Comparison of ENCODE assay signal across 13 cellular contexts in the genomic region with DNA sequence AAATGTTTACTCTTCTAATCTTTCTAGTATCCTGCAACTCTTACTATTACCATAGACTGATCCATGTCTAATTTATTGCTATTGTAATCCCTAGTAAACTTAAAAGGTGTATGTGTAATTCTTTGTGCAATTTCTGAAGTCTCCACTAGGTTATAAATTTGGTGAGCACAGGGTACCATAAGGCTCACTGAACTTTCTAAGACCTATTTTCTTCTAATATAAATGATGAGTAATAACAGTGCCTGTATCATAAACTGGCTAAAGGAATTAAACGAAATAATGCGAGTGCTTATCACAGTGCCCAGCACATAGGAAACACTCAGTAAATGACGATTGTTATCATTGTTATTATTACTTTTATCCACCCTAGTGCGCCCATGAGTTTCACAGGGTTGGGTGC.
A peak's percentile ranks its signal among the peaks of the same experiment; 100 is the strongest.
DNase-seq lines count a peak whose midpoint lies in the region; ATAC-seq and TF ChIP-seq lines count a peak whose summit lies in the region.
"Had no signal": no experiment of that assay in that cellular context is flagged by ENCODE, and none has a peak within 500 bp of the region (broad histone marks: within the 10 kb centered on the region; RNA-seq: fewer than 3 reads in every experiment).

No MANE protein-coding gene starts in this region.

- peaks cover 97% of the 10 kb centered on the region for H3K4me1 Mint-ChIP-seq in CD4-positive, alpha-beta T cell (ENCODE audit: low read depth)
- H3K4me1 Mint-ChIP-seq in GM23338, result peaks cover 13% of the 10 kb centered on the region
- H3K4me1 Mint-ChIP-seq in activated CD4-positive, alpha-beta T cell treated with anti-CD3 and anti-CD28 coated beads, Interleukin-2, amount 10 ng/mL, durations not matched to agents 24 days and 14 days, result peaks cover 7% of the 10 kb centered on the region
- H3K4me1 Mint-ChIP-seq in CD8-positive, alpha-beta memory T cell, result peaks cover 61 to 96% (median 93%) of the 10 kb centered on the region in 3 donors

- WGBS in heart left ventricle, 4 donors, result 87 to 97% (median 94%) methylated on average over 4 of the region's 4 CpGs

- TF ChIP-seq CTCF in CD4-positive, alpha-beta T cell (IDR thresholded peaks at IDR 0.05), result no peak
- TF ChIP-seq CTCF in GM23338 (conservative IDR thresholded peaks at IDR 0.05; ENCODE audit: low read depth in 2 of 2) (peak in 1 of 2 experiments; percentile 47; a peak in 2 of 4 replicates), OCI-LY3 (IDR thresholded peaks at IDR 0.05; ENCODE audit: low read depth, low read length) (peak; percentile 29; the same call in 1 of the 2 replicates), heart left ventricle (IDR thresholded peaks at IDR 0.05) (peak in 4 of 12 donors; percentile 12 to 43 (median 24))

- no peak overlapping the region for H3K9ac ChIP-seq in OCI-LY3 (ENCODE audit: low read length)

- H3K4me3 Mint-ChIP-seq in CD4-positive, alpha-beta T cell, result no peak overlapping the region
- H3K4me3 Mint-ChIP-seq in GM23338, result no peak overlapping the region
- no peak overlapping the region for H3K4me3 Mint-ChIP-seq in activated CD4-positive, alpha-beta T cell treated with anti-CD3 and anti-CD28 coated beads, Interleukin-2, amount 10 ng/mL, durations not matched to agents 24 days and 14 days
- H3K4me3 Mint-ChIP-seq in CD8-positive, alpha-beta memory T cell, result no peak overlapping the region
- H3K4me3 Mint-ChIP-seq: activated T-helper 17 cell treated with anti-CD3 and anti-CD28 coated beads, Interleukin-2, amount 50 U/mL, for 72 hours; T-cell had no signal

- H3K27ac Mint-ChIP-seq in CD4-positive, alpha-beta T cell, result no peak overlapping the region
- H3K27ac Mint-ChIP-seq in GM23338, result no peak overlapping the region
- no peak overlapping the region for H3K27ac Mint-ChIP-seq in activated CD4-positive, alpha-beta T cell treated with anti-CD3 and anti-CD28 coated beads, Interleukin-2, amount 10 ng/mL, durations not matched to agents 24 days and 14 days
- no peak overlapping the region for H3K27ac Mint-ChIP-seq in CD8-positive, alpha-beta memory T cell
- H3K27ac Mint-ChIP-seq: activated T-helper 17 cell treated with anti-CD3 and anti-CD28 coated beads, Interleukin-2, amount 50 U/mL, for 72 hours; T-cell had no signal

- no peaks in the 10 kb centered on the region for H3K9me2 ChIP-seq in GM23338 (ENCODE audit: insufficient read depth)

- H4K20me1 ChIP-seq in GM23338 (replicated peaks; ENCODE audit: insufficient read depth) (no peaks in the 10 kb centered on the region), OCI-LY3 (ENCODE audit: insufficient read depth, low read length) (0 out of 2 replicates have a peak, but pooled peaks cover 3% of the 10 kb centered on the region)

- ATAC-seq in CD4-positive, alpha-beta T cell (ENCODE audit: poor library complexity), result peak; percentile 52
- ATAC-seq in GM23338, result no peak; the same call in 2 of the 3 replicates
- no peak for ATAC-seq in heart left ventricle
- ATAC-seq: activated T-helper 17 cell treated with anti-CD3 and anti-CD28 coated beads, Interleukin-2, amount 50 U/mL, for 72 hours; left cardiac atrium; T-cell had no signal

- H3K4me3 ChIP-seq in GM23338 (no peak overlapping the region), OCI-LY3 (ENCODE audit: low read length) (no peak overlapping the region), heart left ventricle (no peak overlapping the region)
- H3K4me3 ChIP-seq in CD8-positive, alpha-beta memory T cell (ENCODE audit: low read length), result no peak overlapping the region

- H3K27me3 Mint-ChIP-seq in CD4-positive, alpha-beta T cell, result no peaks in the 10 kb centered on the region
- H3K27me3 Mint-ChIP-seq in GM23338 (ENCODE audit: insufficient read depth, low read depth, poor library complexity), result peaks cover 8% of the 10 kb centered on the region
- H3K27me3 Mint-ChIP-seq in activated CD4-positive, alpha-beta T cell treated with anti-CD3 and anti-CD28 coated beads, Interleukin-2, amount 10 ng/mL, durations not matched to agents 24 days and 14 days, result no peaks in the 10 kb centered on the region
- H3K27me3 Mint-ChIP-seq in CD8-positive, alpha-beta memory T cell, result no peaks in the 10 kb centered on the region
- H3K27me3 Mint-ChIP-seq: activated T-helper 17 cell treated with anti-CD3 and anti-CD28 coated beads, Interleukin-2, amount 50 U/mL, for 72 hours; T-cell had no signal

- no peak for TF ChIP-seq POLR2A in heart left ventricle (IDR thresholded peaks at IDR 0.05)

- H3K36me3 Mint-ChIP-seq in CD4-positive, alpha-beta T cell (ENCODE audit: low read depth), result peaks cover 18% of the 10 kb centered on the region
- no peaks in the 10 kb centered on the region for H3K36me3 Mint-ChIP-seq in GM23338 (ENCODE audit: low read depth)
- peaks cover 4% of the 10 kb centered on the region for H3K36me3 Mint-ChIP-seq in activated CD4-positive, alpha-beta T cell treated with anti-CD3 and anti-CD28 coated beads, Interleukin-2, amount 10 ng/mL, durations not matched to agents 24 days and 14 days (ENCODE audit: low read depth)
- H3K36me3 Mint-ChIP-seq in CD8-positive, alpha-beta memory T cell, result peaks cover 0 to 20% (median 5%) of the 10 kb centered on the region in 3 donors

- no peaks in the 10 kb centered on the region for H3K27me3 ChIP-seq in CD4-positive, alpha-beta T cell (ENCODE audit: control insufficient read depth, insufficient read depth, low read length)
- no peaks in the 10 kb centered on the region for H3K27me3 ChIP-seq in GM23338 (ENCODE audit: insufficient read depth)
- H3K27me3 ChIP-seq in OCI-LY3 (ENCODE audit: low read depth, low read length), result no peaks in the 10 kb centered on the region
- H3K27me3 ChIP-seq in heart left ventricle, result no peaks in the 10 kb centered on the region
- no peaks in the 10 kb centered on the region for H3K27me3 ChIP-seq in CD8-positive, alpha-beta memory T cell (ENCODE audit: insufficient read depth, low read length, poor library complexity, severe bottlenecking)

- no peaks in the 10 kb centered on the region for H3K9me3 Mint-ChIP-seq in CD4-positive, alpha-beta T cell
- H3K9me3 Mint-ChIP-seq in GM23338, result no peaks in the 10 kb centered on the region
- no peaks in the 10 kb centered on the region for H3K9me3 Mint-ChIP-seq in activated CD4-positive, alpha-beta T cell treated with anti-CD3 and anti-CD28 coated beads, Interleukin-2, amount 10 ng/mL, durations not matched to agents 24 days and 14 days
- no peaks in the 10 kb centered on the region for H3K9me3 Mint-ChIP-seq in CD8-positive, alpha-beta memory T cell
- H3K9me3 Mint-ChIP-seq: T-cell had no signal

- no peaks in the 10 kb centered on the region for H3F3A ChIP-seq in GM23338 (replicated peaks; ENCODE audit: low read depth)

- H2AFZ ChIP-seq in GM23338 (no peak overlapping the region), OCI-LY3 (ENCODE audit: low read depth, low read length) (no peak overlapping the region)

- H3K27ac ChIP-seq in CD4-positive, alpha-beta T cell (ENCODE audit: low read depth, low read length), result no peak overlapping the region
- no peak overlapping the region for H3K27ac ChIP-seq in GM23338 (ENCODE audit: low read depth)
- no peak overlapping the region for H3K27ac ChIP-seq in OCI-LY3 (ENCODE audit: low read length)
- no peak overlapping the region for H3K27ac ChIP-seq in heart left ventricle
- no peak overlapping the region for H3K27ac ChIP-seq in CD8-positive, alpha-beta memory T cell (ENCODE audit: low read depth, low read length)

- no peak for DNase-seq in CD4-positive, alpha-beta T cell
- DNase-seq in GM23338 (ENCODE audit: low spot score), result peak; percentile 43
- DNase-seq in germinal center (ENCODE audit: low spot score), result peak; percentile 27
- no peak for DNase-seq in activated CD4-positive, alpha-beta T cell treated with anti-CD3 and anti-CD28 coated beads, Interleukin-2, amount 10 ng/mL, durations not matched to agents 24 days and 14 days
- DNase-seq in NOMO-1 treated with DMSO at 0.1 percent for 48 hours (lab: John Stamatoyannopoulos, UW; ENCODE audit: unreplicated experiment), result no peak
- DNase-seq in heart left ventricle, result no peak
- DNase-seq in CD8-positive, alpha-beta memory T cell, result no peak
- DNase-seq: effector memory CD4-positive, alpha-beta T cell; left cardiac atrium; NCI-H2081 treated with DMSO at 0.1 percent for 48 hours; T-cell had no signal

- CTCF ChIA-PET in CD4-positive, alpha-beta T cell (lab: Charles Lee), result interaction anchor here (1.0 kb wide), 1 partner anchor 20 kb away, joined by 3 read pairs; no protein-coding TSS in a partner anchor
- CTCF ChIA-PET in CD8-positive, alpha-beta memory T cell (lab: Charles Lee), result no interaction called here

- POLR2A ChIA-PET in CD4-positive, alpha-beta T cell (lab: Charles Lee), result interaction anchor here (1.0 kb wide), 1 partner anchor 10 kb away, joined by 3 read pairs; no protein-coding TSS in a partner anchor
- POLR2A ChIA-PET in CD8-positive, alpha-beta memory T cell (lab: Charles Lee), result no interaction called here

- H3K4me2 ChIP-seq in GM23338 (no peak overlapping the region), OCI-LY3 (ENCODE audit: low read length) (no peak overlapping the region)

- H3K36me3 ChIP-seq in GM23338 (ENCODE audit: insufficient read depth) (no peaks in the 10 kb centered on the region), OCI-LY3 (replicated peaks; ENCODE audit: low read depth, low read length) (no peaks in the 10 kb centered on the region), heart left ventricle (no peaks in the 10 kb centered on the region)
- H3K36me3 ChIP-seq in CD8-positive, alpha-beta memory T cell (ENCODE audit: insufficient read depth, low read length), result no peaks in the 10 kb centered on the region

- 0 out of 2 replicates have a peak, but pooled peaks cover 5% of the 10 kb centered on the region for H3K79me2 ChIP-seq in GM23338 (replicated peaks; ENCODE audit: insufficient read depth)
- H3K79me2 ChIP-seq in OCI-LY3 (ENCODE audit: low read length), result 0 out of 2 replicates have a peak, but pooled peaks cover under 1% of the 10 kb centered on the region

- H3K9me3 ChIP-seq in CD4-positive, alpha-beta T cell (ENCODE audit: control insufficient read depth, low read length), result no peaks in the 10 kb centered on the region
- no peaks in the 10 kb centered on the region for H3K9me3 ChIP-seq in OCI-LY3 (ENCODE audit: insufficient read depth, low read length)
- H3K9me3 ChIP-seq in heart left ventricle, result no peaks in the 10 kb centered on the region
- no peaks in the 10 kb centered on the region for H3K9me3 ChIP-seq in CD8-positive, alpha-beta memory T cell (ENCODE audit: low read length)

- intact Hi-C loops in CD4-positive, alpha-beta T cell (cut with DNase I, micrococcal nuclease), result no loop called here
- intact Hi-C loops in activated CD4-positive, alpha-beta T cell treated with anti-CD3 and anti-CD28 coated beads, Interleukin-2, amount 10 ng/mL, durations not matched to agents 24 days and 14 days (cut with micrococcal nuclease), result no loop called here
- intact Hi-C loops in heart left ventricle (cut with DNase I), result loop anchor here in 1 of 10 donors (2.0 kb wide), 1 partner anchor 28 kb away; no protein-coding TSS in a partner anchor

- H3K4me1 ChIP-seq in GM23338 (ENCODE audit: insufficient read depth) (peaks cover 6% of the 10 kb centered on the region; the same call in 1 of the 2 replicates), OCI-LY3 (ENCODE audit: low read length) (peaks cover 12% of the 10 kb centered on the region), heart left ventricle (peaks cover 0 to 27% (median 6%) of the 10 kb centered on the region in 12 donors)
- H3K4me1 ChIP-seq in CD8-positive, alpha-beta memory T cell (ENCODE audit: insufficient read depth, low read length), result peaks cover 13% of the 10 kb centered on the region

TF ChIP-seq in GM23338, 12 proteins besides CTCF, POLR2A, EP300 and RAD21 (continues in another document):
- no peak for TF ChIP-seq STAT1 (IDR thresholded peaks at IDR 0.05; ENCODE audit: unreplicated experiment)

Comparison
In these comparisons a context has a peak if more than half of its experiments do, and no peak if none do; other contexts are left out.
1. DNase-seq: peak in GM23338 (single experiment) and germinal center (single experiment); none in CD4-positive, alpha-beta T cell (0 of 10), activated CD4-positive, alpha-beta T cell treated with anti-CD3 and anti-CD28 coated beads, Interleukin-2, amount 10 ng/mL, durations not matched to agents 24 days and 14 days (single experiment), NOMO-1 treated with DMSO at 0.1 percent for 48 hours (single experiment), heart left ventricle (0 of 5) and CD8-positive, alpha-beta memory T cell (0 of 5).